8 cellular contexts compared by ENCODE assay signal in genomic region chr1:163321311-163322305, GRCh38. TPM values are rescaled to one million over a fixed set of nuclear protein-coding genes. Genes with fewer than 3 reads are reported as not detected.
DNase-seq lines count a peak whose midpoint lies in the region; ATAC-seq and TF ChIP-seq lines count a peak whose summit lies in the region.

Gene NUF2 (plus strand): TSS chr1:163321954. CDS start chr1:163326052, 4,098 bp downstream.

- CTCF ChIA-PET in BJ (lab: Yijun Ruan, JAX) = interaction anchor here (0.6 to 2.9 kb wide), 5 partner anchors 128 to 468 kb away, joined by 3 to 10 read pairs (median 4); no protein-coding TSS in a partner anchor

- no peaks in the 10 kb centered on the region for H3K27me3 ChIP-seq in BJ (ENCODE audit: control insufficient read depth, insufficient read depth, low read length)
- H3K27me3 ChIP-seq in layer of hippocampus (ENCODE audit: control insufficient read depth, insufficient read depth, low read length) = no peaks in the 10 kb centered on the region

- peaks cover 33% of the 10 kb centered on the region for H3K4me1 Mint-ChIP-seq in activated CD4-positive, alpha-beta T cell treated with anti-CD3 and anti-CD28 coated beads, Interleukin-2, amount 10 ng/mL, durations not matched to agents 24 days and 14 days

- H3K27ac Mint-ChIP-seq in activated CD4-positive, alpha-beta T cell treated with anti-CD3 and anti-CD28 coated beads, Interleukin-2, amount 10 ng/mL, durations not matched to agents 24 days and 14 days = peak within 1 kb of the TSS; percentile 94

- TF ChIP-seq CTCF in BJ (IDR thresholded peaks at IDR 0.05; ENCODE audit: insufficient read depth, low read depth, low read length) (no peak), coronary artery (IDR thresholded peaks at IDR 0.05) (no peak)

- peak; percentile 88 for DNase-seq in BJ (ENCODE audit: low read depth)
- peak; percentile 99 for DNase-seq in NCI-H526 treated with DMSO at 0.1 percent for 48 hours (lab: John Stamatoyannopoulos, UW)
- DNase-seq in activated CD4-positive, alpha-beta T cell treated with anti-CD3 and anti-CD28 coated beads, Interleukin-2, amount 10 ng/mL, durations not matched to agents 24 days and 14 days = peak; percentile 99
- peak; percentile 99 for DNase-seq in coronary artery (ENCODE audit: low spot score)
- peak; percentile 93 to 95 for DNase-seq in stimulated activated CD4-positive, alpha-beta T cell treated with anti-CD3 and anti-CD28 coated beads, Interleukin-1b, Interleukin-23, amount 100 ng/mL, for 4 hours (ENCODE audit: low read depth in 2 of 2)

- peak within 1 kb of the TSS; percentile 75 to 88 for H3K27ac ChIP-seq in coronary artery
- H3K27ac ChIP-seq in layer of hippocampus (ENCODE audit: low read depth, low read length) = peak within 1 kb of the TSS; percentile 49

- H3K27me3 Mint-ChIP-seq in activated CD4-positive, alpha-beta T cell treated with anti-CD3 and anti-CD28 coated beads, Interleukin-2, amount 10 ng/mL, durations not matched to agents 24 days and 14 days = no peaks in the 10 kb centered on the region

- ATAC-seq in GM19324 (IDR thresholded peaks at IDR 0.05; ENCODE audit: low FRiP score, unreplicated experiment) = peak; percentile 99
- ATAC-seq in HG03469 (IDR thresholded peaks at IDR 0.05; ENCODE audit: unreplicated experiment) = peak; percentile 88

- H3K4me3 ChIP-seq in BJ (ENCODE audit: low read depth, low read length) (peak within 1 kb of the TSS; percentile 75), coronary artery (peak within 1 kb of the TSS; percentile 85)

- no peaks in the 10 kb centered on the region for H3K9me3 Mint-ChIP-seq in activated CD4-positive, alpha-beta T cell treated with anti-CD3 and anti-CD28 coated beads, Interleukin-2, amount 10 ng/mL, durations not matched to agents 24 days and 14 days

- intact Hi-C loops in activated CD4-positive, alpha-beta T cell treated with anti-CD3 and anti-CD28 coated beads, Interleukin-2, amount 10 ng/mL, durations not matched to agents 24 days and 14 days (cut with micrococcal nuclease) = loop anchor here (5.0 kb wide), 2 partner anchors 759 to 824 kb away; partner anchors contain the start of genes UAP1 and UHMK1

- H3K36me3 ChIP-seq in BJ (ENCODE audit: control insufficient read depth, insufficient read depth, low read length) = no peaks in the 10 kb centered on the region; the same call in 1 of the 2 replicates

- POLR2A ChIA-PET in BJ (lab: Charles Lee) = no interaction called here

- H3K36me3 Mint-ChIP-seq in activated CD4-positive, alpha-beta T cell treated with anti-CD3 and anti-CD28 coated beads, Interleukin-2, amount 10 ng/mL, durations not matched to agents 24 days and 14 days (ENCODE audit: low read depth) = peaks cover 10% of the 10 kb centered on the region

- peak within 1 kb of the TSS; percentile 90 for H3K4me3 Mint-ChIP-seq in activated CD4-positive, alpha-beta T cell treated with anti-CD3 and anti-CD28 coated beads, Interleukin-2, amount 10 ng/mL, durations not matched to agents 24 days and 14 days

RNA-seq across cellular contexts. Expression of gene NUF2, which starts in this region (rescaled TPM):
- 5.9 and 10.6 TPM in 2 replicates for polyA plus RNA-seq in BJ (2011; rRNA removed)
- polyA minus RNA-seq in BJ (2011; rRNA and poly(A)+ RNA removed) = 2.6 and 4.2 TPM in 2 replicates
- total RNA-seq in activated CD4-positive, alpha-beta T cell treated with anti-CD3 and anti-CD28 coated beads, Interleukin-2, amount 10 ng/mL, durations not matched to agents 24 days and 14 days = 40.6 and 41.9 TPM in 2 replicates

Comparison
In these comparisons a context has a peak if more than half of its experiments do, and no peak if none do; other contexts are left out.
1. Peak in every context shown above with its lines: DNase-seq, ATAC-seq, H3K4me3 ChIP-seq and H3K27ac ChIP-seq.